ENCODE assay signal across 8 cellular contexts in the genomic region with DNA sequence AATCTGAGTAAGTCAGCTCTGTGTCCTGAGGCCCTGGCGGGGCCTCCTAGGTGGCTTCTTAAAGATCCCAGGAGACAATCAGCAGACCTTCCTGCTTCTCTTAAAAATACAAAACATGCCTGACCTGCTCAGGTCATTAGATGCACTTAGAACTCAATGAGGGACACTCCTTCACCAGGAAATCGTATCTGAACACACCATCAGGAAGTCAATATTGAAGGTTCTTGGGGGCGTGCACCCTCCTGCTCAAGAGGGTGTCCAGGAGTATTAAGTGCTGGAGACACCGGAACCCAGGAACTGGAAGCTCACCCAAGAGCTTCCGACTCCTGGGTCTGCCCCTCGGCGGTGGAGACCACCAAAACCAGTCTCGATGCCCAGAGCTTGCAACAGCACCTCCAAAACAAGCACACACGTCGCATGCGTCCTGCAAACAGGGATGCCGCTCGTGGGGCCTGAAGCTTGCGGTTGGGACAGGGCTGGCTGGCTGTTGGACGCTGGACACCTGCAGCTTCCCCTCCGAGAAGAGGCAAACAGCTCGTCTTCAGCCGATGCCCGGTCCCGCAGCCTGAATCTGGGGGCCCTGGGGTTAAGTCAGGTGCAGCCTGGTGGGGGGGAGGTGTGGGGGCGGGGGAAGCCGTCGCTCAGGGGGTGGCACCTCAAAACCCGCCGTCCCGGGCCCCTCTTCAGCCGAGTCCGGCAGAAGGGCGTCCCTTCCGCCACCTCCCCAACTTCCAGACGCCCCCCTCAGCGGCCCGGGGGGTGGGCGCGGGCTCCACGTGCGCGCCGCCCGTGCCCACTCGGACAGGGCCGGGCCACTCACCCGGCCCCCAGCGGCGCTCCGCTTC. TPM values are rescaled to one million over a fixed set of nuclear protein-coding genes. Genes with fewer than 3 reads are reported as not detected.
DNase-seq lines count a peak whose midpoint lies in the region; ATAC-seq, FAIRE-seq and TF ChIP-seq lines count a peak whose summit lies in the region.

No MANE protein-coding gene starts in this region.

- H3K27me3 ChIP-seq in esophagus (ENCODE audit: control insufficient read depth in 1 of 2, insufficient read depth in 2 of 2, low read length in 2 of 2) (no peaks in the 10 kb centered on the region), trophoblast cell (ENCODE audit: insufficient read depth, low read length) (no peaks in the 10 kb centered on the region)

- BruUV-seq in OCI-LY7 (replicated peaks; lab: Mats Ljungman, UMichigan) = no TSS peak

- H3K18ac ChIP-seq in trophoblast cell (ENCODE audit: low read length) = no peak overlapping the region

- peak overlapping the region; percentile 25 for H3K9ac ChIP-seq in trophoblast cell (ENCODE audit: low read length)

- H3K79me2 ChIP-seq in OCI-LY7 (ENCODE audit: insufficient read depth, low read depth, low read length) (peaks cover 52% of the 10 kb centered on the region), trophoblast cell (ENCODE audit: control insufficient read depth, insufficient read depth, low read length, poor library complexity) (no peaks in the 10 kb centered on the region)

- TF ChIP-seq CTCF in GM10266 (IDR thresholded peaks at IDR 0.05; ENCODE audit: control insufficient read depth, insufficient read depth, low read depth, missing control alignments) (no peak), OCI-LY7 (conservative IDR thresholded peaks at IDR 0.05; ENCODE audit: low read length) (no peak)

- no peak overlapping the region for H4K8ac ChIP-seq in trophoblast cell (ENCODE audit: low read depth, low read length)

- H3K14ac ChIP-seq in trophoblast cell (ENCODE audit: low read length) = no peak overlapping the region

- no peak overlapping the region for H3K4ac ChIP-seq in trophoblast cell (ENCODE audit: low read depth, low read length)

- no peak overlapping the region for H3K23ac ChIP-seq in trophoblast cell (ENCODE audit: low read length)

- H3K4me3 ChIP-seq in OCI-LY7 (ENCODE audit: low read depth, low read length, poor library complexity, severe bottlenecking) (peak overlapping the region; percentile 82), esophagus (ENCODE audit: low read depth in 1 of 2, low read length in 2 of 2) (peak overlapping the region; percentile 74 to 80), trophoblast cell (ENCODE audit: low read depth, low read length) (peak overlapping the region; percentile 75)

- H2AFZ ChIP-seq in OCI-LY7 (ENCODE audit: low read length) (peak overlapping the region; percentile 1; the same call in 1 of the 2 replicates), trophoblast cell (ENCODE audit: insufficient read depth, low read length, poor library complexity) (no peak overlapping the region)

- no peaks in the 10 kb centered on the region for H3K9me2 ChIP-seq in OCI-LY7 (ENCODE audit: insufficient read depth, low read length)

- ATAC-seq in GM21717 (IDR thresholded peaks at IDR 0.05; ENCODE audit: unreplicated experiment) (peak; percentile 9), HG02970 (IDR thresholded peaks at IDR 0.05; ENCODE audit: low FRiP score, unreplicated experiment) (no peak)

- no peak overlapping the region for H2BK5ac ChIP-seq in trophoblast cell (ENCODE audit: low read depth, low read length, poor library complexity)

- no peak overlapping the region for H4K12ac ChIP-seq in trophoblast cell (ENCODE audit: low read depth, low read length)

- H2BK120ac ChIP-seq in trophoblast cell (ENCODE audit: insufficient read depth, low read length, poor library complexity) = no peak overlapping the region

- H3K79me1 ChIP-seq in trophoblast cell (ENCODE audit: low read length) = peaks cover 2% of the 10 kb centered on the region

- DNase-seq in GM10266 (ENCODE audit: extremely low spot score) (peak; percentile 33), OCI-LY7 (ENCODE audit: low spot score) (peak; percentile 68), trophoblast cell (no peak), UCSD-AML1 (lab: John Stamatoyannopoulos, UW; ENCODE audit: unreplicated experiment) (no peak), H54 (ENCODE audit: insufficient read length, low spot score) (no peak)

- CTCF ChIA-PET in OCI-LY7 (lab: Charles Lee; ENCODE audit: unreplicated experiment) = interaction anchor here (0.6 to 1.4 kb wide), 7 partner anchors 34 to 142 kb away, joined by 3 to 15 read pairs (median 4); no protein-coding TSS in a partner anchor

- H3K27ac ChIP-seq in OCI-LY7 (ENCODE audit: low read depth, low read length, poor library complexity, severe bottlenecking) (peak overlapping the region; percentile 72), esophagus (ENCODE audit: low read depth in 2 of 2, low read length in 1 of 2) (peak overlapping the region; percentile 73 to 94), trophoblast cell (ENCODE audit: low read depth, low read length) (no peak overlapping the region)

- POLR2A ChIA-PET in OCI-LY7 (lab: Charles Lee) = interaction anchor here (0.6 to 3.5 kb wide), 21 partner anchors 9 to 657 kb away, joined by 3 to 30 read pairs (median 7); no protein-coding TSS in a partner anchor

- H2AK5ac ChIP-seq in trophoblast cell (ENCODE audit: low read length) = no peak overlapping the region

- no peak overlapping the region for H2BK12ac ChIP-seq in trophoblast cell (ENCODE audit: low read length)

- peaks cover 44% of the 10 kb centered on the region for H3K36me3 ChIP-seq in OCI-LY7 (ENCODE audit: insufficient read depth, low read length)
- no peaks in the 10 kb centered on the region for H3K36me3 ChIP-seq in esophagus (ENCODE audit: control insufficient read depth in 2 of 2, insufficient read depth in 2 of 2, low read length in 1 of 2)
- no peaks in the 10 kb centered on the region for H3K36me3 ChIP-seq in trophoblast cell (ENCODE audit: control insufficient read depth in 1 of 2, insufficient read depth in 2 of 2, low read length in 2 of 2)

- peaks cover 10% of the 10 kb centered on the region; the same call in 1 of the 2 replicates for H3K9me3 ChIP-seq in OCI-LY7 (ENCODE audit: low read length)
- no peaks in the 10 kb centered on the region for H3K9me3 ChIP-seq in esophagus (ENCODE audit: control insufficient read depth in 2 of 2, insufficient read depth in 1 of 2, low read depth in 1 of 2, low read length in 1 of 2)
- H3K9me3 ChIP-seq in trophoblast cell (ENCODE audit: insufficient read depth, low read depth, low read length) = no peaks in the 10 kb centered on the region

- FAIRE-seq in H54 (lab: Jason Lieb, UNC) = no peak

- TF ChIP-seq POLR2A in H54 (IDR thresholded peaks at IDR 0.05; ENCODE audit: low read depth, low read length) = no peak

- peaks cover 53% of the 10 kb centered on the region for H3K4me1 ChIP-seq in OCI-LY7 (ENCODE audit: insufficient read depth, low read length, poor library complexity, severe bottlenecking)
- peaks cover 0 to 9% of the 10 kb centered on the region in 2 donors for H3K4me1 ChIP-seq in esophagus (ENCODE audit: control insufficient read depth in 2 of 2, insufficient read depth in 2 of 2, low read length in 1 of 2)
- H3K4me1 ChIP-seq in trophoblast cell (ENCODE audit: control insufficient read depth in 1 of 2, insufficient read depth in 2 of 2, low read length in 2 of 2) = peaks cover 12 to 13% of the 10 kb centered on the region in 2 experiments

- peaks cover 8% of the 10 kb centered on the region; the same call in 1 of the 2 replicates for H4K20me1 ChIP-seq in OCI-LY7 (ENCODE audit: insufficient read depth, low read length)

- H4K91ac ChIP-seq in trophoblast cell (ENCODE audit: low read depth, low read length) = peak overlapping the region; percentile 42

- WGBS in esophagus, 2 donors = 4 to 8% methylated on average over 27 to 46 of the region's 46 CpGs
- WGBS in trophoblast cell (ENCODE audit: extremely low coverage, insufficient coverage, insufficient read length) = no CpG with 5 or more reads among the region's 46 CpGs

- intact Hi-C loops in OCI-LY7 (cut with micrococcal nuclease; ENCODE audit: unreplicated experiment) = loop anchor here (1.0 to 10.0 kb wide), 3 partner anchors 83 to 659 kb away; a partner anchor contains a TSS

- H3K4me2 ChIP-seq in OCI-LY7 (ENCODE audit: low read length) (peak overlapping the region; percentile 78), trophoblast cell (ENCODE audit: low read length) (peak overlapping the region; percentile 84)

RNA-seq across cellular contexts. Expression of a gene that starts 0.7 kb away (rescaled TPM):
- 114 and 136 TPM in 2 replicates for total RNA-seq in OCI-LY7 (2014; rRNA removed; shearing (Covaris generic))
- 115 and 120 TPM in 2 replicates for total RNA-seq in OCI-LY7 (2022)
- polyA plus RNA-seq in esophagus = 1 to 10 TPM; 6.6 to 6.7 TPM
- 1.8 and 2.0 TPM in 2 replicates for polyA plus RNA-seq in trophoblast cell (2013)

Comparison
In these comparisons a context has a peak if more than half of its experiments do, and no peak if none do; other contexts are left out.
1. DNase-seq: peak in GM10266 (single experiment) and OCI-LY7 (single experiment); none in trophoblast cell (0 of 2), UCSD-AML1 (single experiment) and H54 (single experiment).
2. Peak in every context shown above with its lines, with median percentiles within 50 percentile points of each other: H3K4me3 ChIP-seq.